15 cellular contexts compared by ENCODE assay signal in genomic region chr6:119535332-119535731, GRCh38.
A peak's percentile ranks its signal among the peaks of the same experiment; 100 is the strongest.
DNase-seq lines count a peak whose midpoint lies in the region; ATAC-seq and FAIRE-seq lines count a peak whose summit lies in the region.
"Had no signal": no experiment of that assay in that cellular context is flagged by ENCODE, and none has a peak within 500 bp of the region (broad histone marks: within the 10 kb centered on the region; RNA-seq: fewer than 3 reads in every experiment).

No MANE protein-coding gene starts in this region.

- no peak for DNase-seq in GM19239 (ENCODE audit: insufficient read length, low spot score)
- DNase-seq in posterior cingulate gyrus = no peak
- no peak for DNase-seq in NCI-H2107 treated with DMSO at 0.1 percent for 48 hours (lab: John Stamatoyannopoulos, UW; ENCODE audit: unreplicated experiment)
- no peak for DNase-seq in KG1 (lab: John Stamatoyannopoulos, UW)
- DNase-seq in NCI-H524 treated with DMSO at 0.1 percent for 48 hours (lab: John Stamatoyannopoulos, UW) = no peak
- DNase-seq: activated effector memory CD4-positive, alpha-beta T cell treated with anti-CD3 and anti-CD28 coated beads, Interleukin-2, amount 50 U/mL, for 16 hours; C1 segment of cervical spinal cord; DND-41; H9; Kasumi-1; NCI-H187 treated with DMSO at 0.1 percent for 48 hours; nephron progenitor cell; SHP77 had no signal

- intact Hi-C loops in posterior cingulate gyrus (cut with DNase I) = no loop called here

- FAIRE-seq in GM19239 (lab: Jason Lieb, UNC) = peak; percentile 53

- ATAC-seq in HG02571 (IDR thresholded peaks at IDR 0.05; ENCODE audit: unreplicated experiment) (peak; percentile 36), HG03432 (IDR thresholded peaks at IDR 0.05; ENCODE audit: unreplicated experiment) (peak; percentile 60)
